Comparison of ENCODE assay signal across 32 cellular contexts in genomic region chr17:21363776-21364642, GRCh38. TPM values are rescaled to one million over a fixed set of nuclear protein-coding genes. Genes with fewer than 3 reads are reported as not detected.
"Had no signal": no experiment of that assay in that cellular context is flagged by ENCODE, and none has a peak within 500 bp of the region (broad histone marks: within the 10 kb centered on the region; RNA-seq: fewer than 3 reads in every experiment).

No MANE protein-coding gene starts in this region.

- H3K9ac ChIP-seq: KMS-11 had no signal

- DNase-seq: activated CD4-positive, alpha-beta T cell treated with anti-CD3 and anti-CD28 coated beads for 48 hours; activated CD4-positive, alpha-beta T cell treated with anti-CD3 and anti-CD28 coated beads, Interleukin-2, amount 50 U/mL, for 4 hours; activated CD4-positive, CD25-positive, alpha-beta regulatory T cell treated with anti-CD3 and anti-CD28 coated beads, Interleukin-2, amount 50 U/mL, for 72 hours; activated CD8-positive, alpha-beta memory T cell treated with anti-CD3 and anti-CD28 coated beads, Interleukin-2, amount 50 U/mL, for 48 hours; activated CD8-positive, alpha-beta T cell treated with anti-CD3 and anti-CD28 coated beads, Interleukin-2, amount 10 ng/mL, durations not matched to agents 7 days and 5 days; activated effector memory CD4-positive, alpha-beta T cell treated with Interleukin-2 at 50 U/mL for 16 hours; activated naive CD4-positive, alpha-beta T cell; activated T-cell treated with anti-CD3 and anti-CD28 coated beads, Interleukin-2, amount 50 U/mL, for 1 hour; amygdala; NCI-H1092 treated with DMSO at 0.1 percent for 48 hours; NCI-H1417 treated with DMSO at 0.1 percent for 48 hours; NCI-H1694; NCI-H2029; NCI-H2107; NCI-H2171 treated with DMSO at 0.1 percent for 48 hours; NCI-H226; NCI-H526; NCI-H774; Peyer's patch; SHP77 had no signal

- H3K27ac Mint-ChIP-seq: activated CD8-positive, alpha-beta T cell treated with anti-CD3 and anti-CD28 coated beads, Interleukin-2, amount 10 ng/mL, durations not matched to agents 7 days and 5 days; activated naive CD4-positive, alpha-beta T cell treated with anti-CD3 and anti-CD28 coated beads, Interleukin-2, amount 50 U/mL, for 24 hours; activated T-helper 1 cell treated with anti-CD3 and anti-CD28 coated beads, Interleukin-12 subunit alpha, Interleukin-12 subunit beta, Interleukin-2, Interleukin-4 antibody, amounts not matched to agents 30 ng/mL and 10 ng/mL and 1 ng/mL, durations not matched to agents 14 hours and 24 hours and 36 hours; IgD-negative memory B cell; T-helper 1 cell treated with Interleukin-12 subunit alpha and Interleukin-12 subunit beta and Interleukin-4 antibody, amounts not matched to agents 30 μg/mL and 1 μg/mL, for 36 hours; WTC11 had no signal

- H3K36me3 ChIP-seq: Peyer's patch, SJSA1 had no signal

- H3K4me1 Mint-ChIP-seq: activated naive CD4-positive, alpha-beta T cell treated with anti-CD3 and anti-CD28 coated beads, Interleukin-2, amount 50 U/mL, for 24 hours had no signal

- H3K27me3 Mint-ChIP-seq: activated naive CD4-positive, alpha-beta T cell treated with anti-CD3 and anti-CD28 coated beads, Interleukin-2, amount 50 U/mL, for 24 hours had no signal

- H3K27ac ChIP-seq: KMS-11, Peyer's patch, RWPE1, SJSA1 had no signal

- H3K9me3 ChIP-seq: Peyer's patch, SJSA1 had no signal

- H3K4me1 ChIP-seq: Peyer's patch, SJSA1 had no signal

- H3K4me3 Mint-ChIP-seq: activated CD8-positive, alpha-beta T cell treated with anti-CD3 and anti-CD28 coated beads, Interleukin-2, amount 10 ng/mL, durations not matched to agents 7 days and 5 days; activated naive CD4-positive, alpha-beta T cell treated with anti-CD3 and anti-CD28 coated beads, Interleukin-2, amount 50 U/mL, for 24 hours; activated T-helper 1 cell treated with anti-CD3 and anti-CD28 coated beads, Interleukin-12 subunit alpha, Interleukin-12 subunit beta, Interleukin-2, Interleukin-4 antibody, amounts not matched to agents 30 ng/mL and 10 ng/mL and 1 ng/mL, durations not matched to agents 14 hours and 24 hours and 36 hours; brain; T-helper 1 cell treated with Interleukin-12 subunit alpha and Interleukin-12 subunit beta and Interleukin-4 antibody, amounts not matched to agents 30 μg/mL and 1 μg/mL, for 36 hours; WTC11 had no signal

- ATAC-seq: activated CD8-positive, alpha-beta T cell treated with anti-CD3 and anti-CD28 coated beads, Interleukin-2, amount 10 ng/mL, durations not matched to agents 7 days and 5 days; SK-N-SH treated with all-trans-retinoic acid at 6 μM for 48 hours; WTC11 had no signal

- H3K27me3 ChIP-seq: Peyer's patch, SJSA1 had no signal

- H3K9me3 Mint-ChIP-seq: activated naive CD4-positive, alpha-beta T cell treated with anti-CD3 and anti-CD28 coated beads, Interleukin-2, amount 50 U/mL, for 24 hours; activated T-helper 1 cell treated with anti-CD3 and anti-CD28 coated beads, Interleukin-12 subunit alpha, Interleukin-12 subunit beta, Interleukin-2, Interleukin-4 antibody, amounts not matched to agents 30 ng/mL and 10 ng/mL and 1 ng/mL, durations not matched to agents 14 hours and 24 hours and 36 hours; T-helper 1 cell treated with Interleukin-12 subunit alpha and Interleukin-12 subunit beta and Interleukin-4 antibody, amounts not matched to agents 30 μg/mL and 1 μg/mL, for 36 hours; WTC11 had no signal

- H3K4me3 ChIP-seq: Peyer's patch, SJSA1 had no signal

- H3K36me3 Mint-ChIP-seq: activated naive CD4-positive, alpha-beta T cell treated with anti-CD3 and anti-CD28 coated beads, Interleukin-2, amount 50 U/mL, for 24 hours; brain; WTC11 had no signal

- FAIRE-seq: astrocyte had no signal

- H3K4me2 ChIP-seq: KMS-11 had no signal

RNA-seq across cellular contexts. Expression of gene KCNJ12, which starts 12.1 kb away (rescaled TPM):
- total RNA-seq: activated CD8-positive, alpha-beta T cell treated with anti-CD3 and anti-CD28 coated beads, Interleukin-2, amount 10 ng/mL, durations not matched to agents 7 days and 5 days; activated T-helper 1 cell treated with anti-CD3 and anti-CD28 coated beads, Interleukin-12 subunit alpha, Interleukin-12 subunit beta, Interleukin-2, Interleukin-4 antibody, amounts not matched to agents 30 ng/mL and 10 ng/mL and 1 ng/mL, durations not matched to agents 14 hours and 24 hours and 36 hours; MCF 10A; SJSA1 had no signal
- polyA plus RNA-seq: IgD-negative memory B cell had no signal
